In genomic region chr1:145818095-145818494, GRCh38 we compare ENCODE assay signal across 8 cellular contexts. TPM values are rescaled to one million over a fixed set of nuclear protein-coding genes. Genes with fewer than 3 reads are reported as not detected.
DNase-seq lines count a peak whose midpoint lies in the region; ATAC-seq and TF ChIP-seq lines count a peak whose summit lies in the region.
"Not testable (repeated sequence)": the region's sequence is repeated elsewhere in the genome, so short reads cannot be mapped to it uniquely, and the experiment has no call there.

No MANE protein-coding gene starts in this region.

- H3K27ac Mint-ChIP-seq in activated naive CD4-positive, alpha-beta T cell treated with anti-CD3 and anti-CD28 coated beads, Interleukin-2, amount 50 U/mL, for 72 hours, result not testable (repeated sequence)

- not testable (repeated sequence) for H3K9me3 ChIP-seq in AG04450 (ENCODE audit: control insufficient read depth, insufficient read depth, low read length); RWPE2 (ENCODE audit: severe bottlenecking)

- not testable (repeated sequence) for H3K36me3 Mint-ChIP-seq in activated naive CD4-positive, alpha-beta T cell treated with anti-CD3 and anti-CD28 coated beads, Interleukin-2, amount 50 U/mL, for 72 hours

- H3K9me3 Mint-ChIP-seq in activated naive CD4-positive, alpha-beta T cell treated with anti-CD3 and anti-CD28 coated beads, Interleukin-2, amount 50 U/mL, for 72 hours, result not testable (repeated sequence)

- peak; percentile 39 for ATAC-seq in GM18909 (IDR thresholded peaks at IDR 0.05; ENCODE audit: poor library complexity, unreplicated experiment)
- ATAC-seq in RWPE2 (ENCODE audit: low read depth), result peak; percentile 74
- peak; percentile 53 to 72 for ATAC-seq in activated naive CD4-positive, alpha-beta T cell treated with anti-CD3 and anti-CD28 coated beads, Interleukin-2, amount 50 U/mL, for 72 hours
- peak; percentile 74 for ATAC-seq in foreskin keratinocyte

- H3K4me1 ChIP-seq in RWPE2 (ENCODE audit: insufficient read depth, poor library complexity, severe bottlenecking); foreskin keratinocyte: not testable (repeated sequence)

- TF ChIP-seq CTCF in AG04450 (IDR thresholded peaks at IDR 0.05; ENCODE audit: low read depth, low read length); RWPE2 (IDR thresholded peaks at IDR 0.05; ENCODE audit: poor library complexity, severe bottlenecking); cardiac fibroblast (IDR thresholded peaks at IDR 0.05; ENCODE audit: low read depth, low read length); foreskin keratinocyte (conservative IDR thresholded peaks at IDR 0.05): not testable (repeated sequence)

- in situ Hi-C loops in KBM-7 (cut with MboI; ENCODE audit: low pct_unique_long_range_greater_than_20kb, low sequenced_read_pairs), result not testable (repeated sequence)

- POLR2A ChIA-PET in AG04450 (lab: Yijun Ruan, JAX), result not testable (repeated sequence)

- DNase-seq in AG04450 (ENCODE audit: low read depth, low spot score) (peak; percentile 26), KBM-7 (peak; percentile 25), cardiac fibroblast (ENCODE audit: low read depth in 2 of 2) (peak; percentile 52 to 61), foreskin keratinocyte (peak in 1 of 2 donors; percentile 51), renal cortical epithelial cell (ENCODE audit: low read depth) (peak; percentile 88)
- DNase-seq in RWPE2 (ENCODE audit: low spot score); activated naive CD4-positive, alpha-beta T cell treated with anti-CD3 and anti-CD28 coated beads, Interleukin-2, amount 50 U/mL, for 72 hours (ENCODE audit: low spot score in 2 of 2): not testable (repeated sequence)

- not testable (repeated sequence) for H3K4me3 ChIP-seq in AG04450 (ENCODE audit: low read depth, low read length); RWPE2 (ENCODE audit: severe bottlenecking); cardiac fibroblast (replicated peaks in 1 of 2; ENCODE audit: low read depth in 2 of 2, low read length in 2 of 2)

- H3K27ac ChIP-seq in AG04450 (ENCODE audit: low read depth, low read length); RWPE2 (ENCODE audit: poor library complexity, severe bottlenecking); foreskin keratinocyte: not testable (repeated sequence)

- not testable (repeated sequence) for H3K27me3 ChIP-seq in AG04450 (ENCODE audit: control insufficient read depth, insufficient read depth, low read length); RWPE2 (ENCODE audit: insufficient read depth, poor library complexity, severe bottlenecking); foreskin keratinocyte

- CTCF ChIA-PET in AG04450 (lab: Charles Lee), result not testable (repeated sequence)

- H3K36me3 ChIP-seq in RWPE2 (ENCODE audit: low read depth), result not testable (repeated sequence)

RNA-seq across cellular contexts. Expression of gene RNF115, which starts 5.8 kb away (rescaled TPM):
- polyA plus RNA-seq in AG04450 (2011; rRNA removed) (30.0 and 32.9 TPM in 2 replicates), foreskin keratinocyte (5.9 and 6.4 TPM in 2 replicates)
- polyA minus RNA-seq in AG04450 (2011; rRNA and poly(A)+ RNA removed), result 20.5 and 23.0 TPM in 2 replicates
- 10 to 100 TPM; 10.7 to 12.6 TPM for total RNA-seq in activated naive CD4-positive, alpha-beta T cell treated with anti-CD3 and anti-CD28 coated beads, Interleukin-2, amount 50 U/mL, for 72 hours
- total RNA-seq in foreskin keratinocyte (7.0 and 7.4 TPM in 2 replicates), renal cortical epithelial cell (17.7 and 28.7 TPM in 2 replicates)

RNA-seq across cellular contexts. Expression of gene POLR3C, which starts 5.9 kb away (rescaled TPM):
- 67.5 and 70.6 TPM in 2 replicates for polyA plus RNA-seq in AG04450 (2011; rRNA removed)
- polyA minus RNA-seq in AG04450 (2011; rRNA and poly(A)+ RNA removed), result 81.5 and 87.4 TPM in 2 replicates
- total RNA-seq in activated naive CD4-positive, alpha-beta T cell treated with anti-CD3 and anti-CD28 coated beads, Interleukin-2, amount 50 U/mL, for 72 hours, result 10 to 100 TPM; 15.1 to 26.2 TPM
- total RNA-seq in foreskin keratinocyte, result 28.9 and 30.8 TPM in 2 replicates
- polyA plus RNA-seq in foreskin keratinocyte, result 17.0 and 20.1 TPM in 2 replicates
- total RNA-seq in renal cortical epithelial cell, result 43.1 and 48.8 TPM in 2 replicates

RNA-seq across cellular contexts. Expression of gene NUDT17, which starts 27.3 kb away (rescaled TPM):
- polyA plus RNA-seq in AG04450 (2011; rRNA removed) (3.3 and 3.7 TPM in 2 replicates), foreskin keratinocyte (2.2 and 2.5 TPM in 2 replicates)
- polyA minus RNA-seq in AG04450 (2011; rRNA and poly(A)+ RNA removed), result 1.5 and 2.0 TPM in 2 replicates
- total RNA-seq in activated naive CD4-positive, alpha-beta T cell treated with anti-CD3 and anti-CD28 coated beads, Interleukin-2, amount 50 U/mL, for 72 hours, result 1 to 10 TPM; 2.6 to 3.9 TPM
- total RNA-seq in foreskin keratinocyte (1.9 and 2.7 TPM in 2 replicates), renal cortical epithelial cell (5.6 and 9.2 TPM in 2 replicates)

RNA-seq across cellular contexts. Expression of gene PIAS3, which starts 40.8 kb away (rescaled TPM):
- 29.2 and 40.1 TPM in 2 replicates for polyA plus RNA-seq in AG04450 (2011; rRNA removed)
- 30.0 and 33.9 TPM in 2 replicates for polyA minus RNA-seq in AG04450 (2011; rRNA and poly(A)+ RNA removed)
- total RNA-seq in activated naive CD4-positive, alpha-beta T cell treated with anti-CD3 and anti-CD28 coated beads, Interleukin-2, amount 50 U/mL, for 72 hours, result 10 to 100 TPM; 28.6 to 33.5 TPM
- total RNA-seq in foreskin keratinocyte, result 32.3 TPM in 2 replicates
- polyA plus RNA-seq in foreskin keratinocyte, result 24.5 and 28.6 TPM in 2 replicates
- 5.9 and 17.0 TPM in 2 replicates for total RNA-seq in renal cortical epithelial cell
